Comparison of ENCODE assay signal across 14 cellular contexts in the genomic region with DNA sequence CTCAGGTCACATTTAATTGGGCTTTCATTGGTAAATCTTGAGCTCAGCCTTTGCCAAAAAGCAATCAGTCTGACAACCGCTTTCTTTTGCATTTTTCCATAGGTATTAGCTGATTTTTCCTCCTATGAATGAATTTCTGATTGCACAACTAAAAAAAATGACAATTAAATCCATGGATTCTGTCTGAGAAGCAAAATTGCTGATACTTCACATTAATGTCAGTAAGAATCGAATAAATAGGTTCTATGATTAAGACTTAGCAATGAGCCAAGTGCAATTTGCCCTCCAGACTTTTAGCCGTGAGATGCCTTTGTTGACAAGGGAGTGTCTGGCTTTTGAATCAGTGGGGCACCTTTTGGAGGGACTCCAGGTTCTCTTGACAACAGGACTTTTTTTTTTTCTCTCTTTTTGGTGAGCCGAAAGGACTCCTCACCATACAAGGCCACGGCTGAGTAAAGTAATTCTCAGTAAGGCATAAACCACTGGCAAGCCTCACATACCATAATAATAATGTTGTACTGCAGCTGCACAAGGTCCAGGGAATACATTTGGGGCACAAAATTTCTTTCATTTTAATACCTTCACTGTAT. TPM values are rescaled to one million over a fixed set of nuclear protein-coding genes. Genes with fewer than 3 reads are reported as not detected.
DNase-seq lines count a peak whose midpoint lies in the region; ATAC-seq and TF ChIP-seq lines count a peak whose summit lies in the region.
"Had no signal": no experiment of that assay in that cellular context is flagged by ENCODE, and none has a peak within 500 bp of the region (broad histone marks: within the 10 kb centered on the region; RNA-seq: fewer than 3 reads in every experiment).

No MANE protein-coding gene starts in this region.

- no peak overlapping the region for H3K27ac Mint-ChIP-seq in activated CD4-positive, alpha-beta T cell treated with anti-CD3 and anti-CD28 coated beads for 36 hours
- no peak overlapping the region for H3K27ac Mint-ChIP-seq in activated naive CD8-positive, alpha-beta T cell treated with anti-CD3 and anti-CD28 coated beads, Interleukin-2, amount 50 U/mL, for 24 hours
- H3K27ac Mint-ChIP-seq: activated naive CD4-positive, alpha-beta T cell treated with anti-CD3 and anti-CD28 coated beads, Interleukin-2, amount 50 U/mL, for 72 hours had no signal

- TF ChIP-seq CTCF in right atrium auricular region (IDR thresholded peaks at IDR 0.05), result no peak

- H3K4me3 Mint-ChIP-seq in activated CD4-positive, alpha-beta T cell treated with anti-CD3 and anti-CD28 coated beads for 36 hours, result no peak overlapping the region
- no peak overlapping the region for H3K4me3 Mint-ChIP-seq in activated naive CD8-positive, alpha-beta T cell treated with anti-CD3 and anti-CD28 coated beads, Interleukin-2, amount 50 U/mL, for 24 hours

- H3K9me3 ChIP-seq in right atrium auricular region (no peaks in the 10 kb centered on the region), right cardiac atrium (ENCODE audit: control insufficient read depth, low read length) (no peaks in the 10 kb centered on the region)
- H3K9me3 ChIP-seq: neutrophil, tibial nerve had no signal

- H3K27ac ChIP-seq in right atrium auricular region, result peak overlapping the region; percentile 14 to 81
- no peak overlapping the region for H3K27ac ChIP-seq in right cardiac atrium (ENCODE audit: low read length)
- no peak overlapping the region for H3K27ac ChIP-seq in epithelial cell of prostate
- H3K27ac ChIP-seq: neutrophil, tibial nerve had no signal

- ATAC-seq in right cardiac atrium (no peak), GM21390 (IDR thresholded peaks at IDR 0.05; ENCODE audit: unreplicated experiment) (no peak)
- ATAC-seq in stimulated activated naive CD8-positive, alpha-beta T cell treated with anti-CD3 and anti-CD28 coated beads, Interleukin-15, Interleukin-2, amounts not matched to agents 100 U/mL and 50 U/mL, for 24 hours, result no peak
- ATAC-seq in activated CD4-positive, alpha-beta T cell treated with anti-CD3 and anti-CD28 coated beads for 36 hours, result no peak
- ATAC-seq in activated naive CD8-positive, alpha-beta T cell treated with anti-CD3 and anti-CD28 coated beads, Interleukin-2, amount 50 U/mL, for 24 hours, result no peak
- ATAC-seq: activated naive CD4-positive, alpha-beta T cell treated with anti-CD3 and anti-CD28 coated beads, Interleukin-2, amount 50 U/mL, for 72 hours had no signal

- H3K4me3 ChIP-seq in right atrium auricular region (no peak overlapping the region), right cardiac atrium (ENCODE audit: low read length) (no peak overlapping the region)
- H3K4me3 ChIP-seq: tibial nerve had no signal

- intact Hi-C loops in right cardiac atrium (cut with DNase I), result no loop called here
- intact Hi-C loops in activated CD4-positive, alpha-beta T cell treated with anti-CD3 and anti-CD28 coated beads for 36 hours (cut with DNase I, micrococcal nuclease), result loop anchor here in 1 of 2 experiments (10.0 kb wide), 1 partner anchor 468 kb away; a partner anchor contains a TSS

- 58% methylated on average over 5 of the region's 5 CpGs for WGBS in right cardiac atrium

- CTCF ChIA-PET in activated CD4-positive, alpha-beta T cell treated with anti-CD3 and anti-CD28 coated beads for 36 hours (lab: Charles Lee), result interaction anchor here (1.0 kb wide), 1 partner anchor 10 kb away, joined by 3 read pairs; no protein-coding TSS in a partner anchor

- H3K4me1 ChIP-seq in right atrium auricular region (peaks cover 0 to 16% of the 10 kb centered on the region in 2 donors), right cardiac atrium (ENCODE audit: control insufficient read depth, insufficient read depth, low read length) (no peaks in the 10 kb centered on the region)

- no peaks in the 10 kb centered on the region for H3K36me3 ChIP-seq in right atrium auricular region
- H3K36me3 ChIP-seq: neutrophil, tibial nerve had no signal

- H3K9me3 Mint-ChIP-seq in activated CD4-positive, alpha-beta T cell treated with anti-CD3 and anti-CD28 coated beads for 36 hours (ENCODE audit: low read depth), result no peaks in the 10 kb centered on the region
- H3K9me3 Mint-ChIP-seq in activated naive CD8-positive, alpha-beta T cell treated with anti-CD3 and anti-CD28 coated beads, Interleukin-2, amount 50 U/mL, for 24 hours, result no peaks in the 10 kb centered on the region
- H3K9me3 Mint-ChIP-seq: activated naive CD4-positive, alpha-beta T cell treated with anti-CD3 and anti-CD28 coated beads, Interleukin-2, amount 50 U/mL, for 72 hours had no signal

- DNase-seq in right atrium auricular region (ENCODE audit: low spot score), result no peak
- DNase-seq in right cardiac atrium, result no peak
- peak; percentile 70 for DNase-seq in NCI-H748 (lab: John Stamatoyannopoulos, UW; ENCODE audit: unreplicated experiment)
- DNase-seq in epithelial cell of prostate (ENCODE audit: low read depth, low spot score), result peak; percentile 60
- DNase-seq in stimulated activated naive CD8-positive, alpha-beta T cell treated with anti-CD3 and anti-CD28 coated beads, Interleukin-15, Interleukin-2, amounts not matched to agents 100 U/mL and 50 U/mL, for 24 hours, result no peak
- no peak for DNase-seq in activated CD4-positive, alpha-beta T cell treated with anti-CD3 and anti-CD28 coated beads for 36 hours
- DNase-seq in activated naive CD8-positive, alpha-beta T cell treated with anti-CD3 and anti-CD28 coated beads, Interleukin-2, amount 50 U/mL, for 24 hours, result no peak
- DNase-seq: KG1, NCI-H524, SHP77 had no signal

- POLR2A ChIA-PET in activated CD4-positive, alpha-beta T cell treated with anti-CD3 and anti-CD28 coated beads for 36 hours (lab: Charles Lee), result no interaction called here

- H3K27me3 ChIP-seq in right atrium auricular region (no peaks in the 10 kb centered on the region), right cardiac atrium (ENCODE audit: control insufficient read depth, insufficient read depth) (no peaks in the 10 kb centered on the region)
- H3K27me3 ChIP-seq: neutrophil, tibial nerve had no signal

- H3K36me3 Mint-ChIP-seq in activated CD4-positive, alpha-beta T cell treated with anti-CD3 and anti-CD28 coated beads for 36 hours (ENCODE audit: low read depth), result no peaks in the 10 kb centered on the region
- no peaks in the 10 kb centered on the region for H3K36me3 Mint-ChIP-seq in activated naive CD8-positive, alpha-beta T cell treated with anti-CD3 and anti-CD28 coated beads, Interleukin-2, amount 50 U/mL, for 24 hours (ENCODE audit: low read depth)
- H3K36me3 Mint-ChIP-seq: activated naive CD4-positive, alpha-beta T cell treated with anti-CD3 and anti-CD28 coated beads, Interleukin-2, amount 50 U/mL, for 72 hours had no signal

- H3K4me1 Mint-ChIP-seq in activated CD4-positive, alpha-beta T cell treated with anti-CD3 and anti-CD28 coated beads for 36 hours, result peaks cover 22% of the 10 kb centered on the region
- H3K4me1 Mint-ChIP-seq in activated naive CD8-positive, alpha-beta T cell treated with anti-CD3 and anti-CD28 coated beads, Interleukin-2, amount 50 U/mL, for 24 hours, result peaks cover 22% of the 10 kb centered on the region

- H3K27me3 Mint-ChIP-seq in activated CD4-positive, alpha-beta T cell treated with anti-CD3 and anti-CD28 coated beads for 36 hours, result peaks cover 2% of the 10 kb centered on the region
- H3K27me3 Mint-ChIP-seq in activated naive CD8-positive, alpha-beta T cell treated with anti-CD3 and anti-CD28 coated beads, Interleukin-2, amount 50 U/mL, for 24 hours, result no peaks in the 10 kb centered on the region

RNA-seq across cellular contexts. Expression of a gene that starts 4.7 kb away (rescaled TPM):
- total RNA-seq in right atrium auricular region (10 to 100 TPM in 1 of 2 donors, 1 to 10 TPM in 1; 8.3 to 12.8 TPM), right cardiac atrium (10 to 100 TPM in 3 of 4 donors, 1 to 10 TPM in 1; 8.8 to 14.6 (median 11.8) TPM)
- polyA plus RNA-seq in right cardiac atrium, result 8.6 TPM
- total RNA-seq in activated CD4-positive, alpha-beta T cell treated with anti-CD3 and anti-CD28 coated beads for 36 hours, result 10 to 100 TPM; 12.7 to 13.6 TPM

Comparison
In these comparisons a context has a peak if more than half of its experiments do, and no peak if none do; other contexts are left out.
1. H3K27ac ChIP-seq: peak in right atrium auricular region (2 of 2); none in right cardiac atrium (single experiment) and epithelial cell of prostate (single experiment).
2. DNase-seq: peak in NCI-H748 (single experiment) and epithelial cell of prostate (single experiment); none in right atrium auricular region (single experiment), right cardiac atrium (0 of 3), stimulated activated naive CD8-positive, alpha-beta T cell treated with anti-CD3 and anti-CD28 coated beads, Interleukin-15, Interleukin-2, amounts not matched to agents 100 U/mL and 50 U/mL, for 24 hours (single experiment), activated CD4-positive, alpha-beta T cell treated with anti-CD3 and anti-CD28 coated beads for 36 hours (single experiment) and activated naive CD8-positive, alpha-beta T cell treated with anti-CD3 and anti-CD28 coated beads, Interleukin-2, amount 50 U/mL, for 24 hours (single experiment).